ENCODE assay signal across 17 cellular contexts in genomic region chr5:151724360-151724759, GRCh38. TPM values are rescaled to one million over a fixed set of nuclear protein-coding genes. Genes with fewer than 3 reads are reported as not detected.
"Had no signal": no experiment of that assay in that cellular context is flagged by ENCODE, and none has a peak within 500 bp of the region (broad histone marks: within the 10 kb centered on the region; RNA-seq: fewer than 3 reads in every experiment).

No MANE protein-coding gene starts in this region.

- H3K9me3 ChIP-seq: gastrocnemius medialis, lower lobe of right lung, prostate gland, right lobe of liver, uterus had no signal

- ATAC-seq: activated CD8-positive, alpha-beta T cell treated with anti-CD3 and anti-CD28 coated beads for 36 hours; esophagus mucosa; gastrocnemius medialis; lower lobe of right lung; right lobe of liver had no signal

- H3K4me3 ChIP-seq: breast epithelium, gastrocnemius medialis, heart right ventricle, lower lobe of right lung, prostate gland, right lobe of liver, smooth muscle cell, tibial nerve, uterus had no signal

- H3K27ac ChIP-seq: breast epithelium, gastrocnemius medialis, lower lobe of right lung, prostate gland, right lobe of liver, tibial nerve had no signal

- H3K36me3 ChIP-seq: breast epithelium, gastrocnemius medialis, heart right ventricle, lower lobe of right lung, prostate gland, right lobe of liver, tibial nerve, uterus had no signal

- DNase-seq: activated CD4-positive, alpha-beta T cell treated with anti-CD3 and anti-CD28 coated beads, Interleukin-2, amount 10 ng/mL, durations not matched to agents 24 days and 14 days; activated CD8-positive, alpha-beta T cell treated with anti-CD3 and anti-CD28 coated beads for 36 hours; activated naive CD4-positive, alpha-beta T cell treated with anti-CD3 and anti-CD28 coated beads for 36 hours; activated T-cell treated with anti-CD3 and anti-CD28 coated beads, Interleukin-2, amount 50 U/mL, for 24 hours; effector CD8-positive, alpha-beta T cell; gastrocnemius medialis; heart right ventricle; lower lobe of right lung; right lobe of liver; stimulated activated CD4-positive, alpha-beta T cell treated with anti-CD3 and anti-CD28 coated beads, Interleukin-4, amount 100 ng/mL, for 1 hour; T1000; uterus had no signal

- H3K27me3 ChIP-seq: breast epithelium, gastrocnemius medialis, heart right ventricle, right lobe of liver, tibial nerve, uterus had no signal

- H3K4me1 ChIP-seq: breast epithelium, gastrocnemius medialis, prostate gland, right lobe of liver, uterus had no signal

RNA-seq across cellular contexts. Expression of gene SPARC, which starts 37.6 kb away (rescaled TPM):
- total RNA-seq: activated CD4-positive, alpha-beta T cell treated with anti-CD3 and anti-CD28 coated beads, Interleukin-2, amount 10 ng/mL, durations not matched to agents 24 days and 14 days; activated CD8-positive, alpha-beta T cell treated with anti-CD3 and anti-CD28 coated beads for 36 hours had no signal
